1 cellular context compared by ENCODE assay signal in the genomic region with DNA sequence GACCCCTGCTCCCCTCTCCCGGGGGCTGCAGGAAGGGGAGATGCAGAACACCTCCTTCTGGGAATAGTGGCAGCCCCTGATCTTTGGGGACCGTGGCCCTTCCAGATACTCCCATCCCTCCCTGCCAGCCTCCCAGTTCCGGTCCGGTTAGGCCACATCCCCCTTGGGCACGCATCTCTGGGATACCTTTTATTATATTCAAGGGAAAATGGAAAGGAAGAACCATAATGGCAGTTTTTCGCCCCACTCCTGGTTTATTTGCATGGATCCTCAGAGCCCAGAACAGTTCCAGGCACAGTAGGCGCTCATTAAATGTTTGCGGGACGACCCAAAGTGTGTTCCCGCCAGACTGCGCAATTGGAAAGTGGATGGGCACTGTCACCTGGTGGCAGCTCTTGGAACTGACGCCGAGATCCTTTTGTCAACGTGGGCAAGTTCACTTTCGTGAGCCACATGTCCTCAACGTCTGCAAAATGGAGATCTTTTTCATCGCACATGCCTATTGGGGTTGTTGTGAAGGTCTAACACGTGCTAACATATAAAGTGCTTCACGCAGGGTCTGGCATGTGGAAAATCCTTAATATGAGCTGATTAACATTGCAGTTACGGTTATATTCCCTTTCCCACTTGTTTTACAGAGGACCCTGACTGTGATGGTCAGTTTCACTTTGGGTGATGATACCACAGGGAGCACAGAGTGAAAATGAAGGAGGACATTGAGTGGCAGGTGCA.
TF ChIP-seq lines count a peak whose summit lies in the region.

No MANE protein-coding gene starts in this region.

TF ChIP-seq in GM12878, 131 proteins besides CTCF, POLR2A, EP300 and RAD21 (continued from another document):
- TF ChIP-seq, protein P1, sequence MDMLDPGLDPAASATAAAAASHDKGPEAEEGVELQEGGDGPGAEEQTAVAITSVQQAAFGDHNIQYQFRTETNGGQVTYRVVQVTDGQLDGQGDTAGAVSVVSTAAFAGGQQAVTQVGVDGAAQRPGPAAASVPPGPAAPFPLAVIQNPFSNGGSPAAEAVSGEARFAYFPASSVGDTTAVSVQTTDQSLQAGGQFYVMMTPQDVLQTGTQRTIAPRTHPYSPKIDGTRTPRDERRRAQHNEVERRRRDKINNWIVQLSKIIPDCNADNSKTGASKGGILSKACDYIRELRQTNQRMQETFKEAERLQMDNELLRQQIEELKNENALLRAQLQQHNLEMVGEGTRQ (IDR thresholded peaks at IDR 0.05; ENCODE audit: borderline replicate concordance, low read depth, low read length), result no peak
- TF ChIP-seq LARP7 (IDR thresholded peaks at IDR 0.05), result peak; percentile 55; the same call in 1 of the 2 replicates
- 0 out of 2 replicates have a peak, but pooled peaks have one; percentile 20 for TF ChIP-seq ZSCAN29 (IDR thresholded peaks at IDR 0.05)
- no peak for TF ChIP-seq CBX3 (IDR thresholded peaks at IDR 0.05; ENCODE audit: borderline replicate concordance, low read depth)
- TF ChIP-seq CBX5 (IDR thresholded peaks at IDR 0.05; ENCODE audit: low read depth), result no peak
- TF ChIP-seq TAF1 (IDR thresholded peaks at IDR 0.05; ENCODE audit: borderline replicate concordance, low read depth, low read length), result no peak
- TF ChIP-seq, protein P2, sequence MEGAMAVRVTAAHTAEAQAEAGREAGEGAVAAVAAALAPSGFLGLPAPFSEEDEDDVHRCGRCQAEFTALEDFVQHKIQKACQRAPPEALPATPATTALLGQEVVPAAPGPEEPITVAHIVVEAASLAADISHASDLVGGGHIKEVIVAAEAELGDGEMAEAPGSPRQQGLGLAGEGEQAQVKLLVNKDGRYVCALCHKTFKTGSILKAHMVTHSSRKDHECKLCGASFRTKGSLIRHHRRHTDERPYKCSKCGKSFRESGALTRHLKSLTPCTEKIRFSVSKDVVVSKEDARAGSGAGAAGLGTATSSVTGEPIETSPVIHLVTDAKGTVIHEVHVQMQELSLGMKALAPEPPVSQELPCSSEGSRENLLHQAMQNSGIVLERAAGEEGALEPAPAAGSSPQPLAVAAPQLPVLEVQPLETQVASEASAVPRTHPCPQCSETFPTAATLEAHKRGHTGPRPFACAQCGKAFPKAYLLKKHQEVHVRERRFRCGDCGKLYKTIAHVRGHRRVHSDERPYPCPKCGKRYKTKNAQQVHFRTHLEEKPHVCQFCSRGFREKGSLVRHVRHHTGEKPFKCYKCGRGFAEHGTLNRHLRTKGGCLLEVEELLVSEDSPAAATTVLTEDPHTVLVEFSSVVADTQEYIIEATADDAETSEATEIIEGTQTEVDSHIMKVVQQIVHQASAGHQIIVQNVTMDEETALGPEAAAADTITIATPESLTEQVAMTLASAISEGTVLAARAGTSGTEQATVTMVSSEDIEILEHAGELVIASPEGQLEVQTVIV (IDR thresholded peaks at IDR 0.05; ENCODE audit: borderline replicate concordance, partially characterized antibody), result no peak
- no peak for TF ChIP-seq KDM1A (IDR thresholded peaks at IDR 0.05; ENCODE audit: borderline replicate concordance)
- TF ChIP-seq POLR2AphosphoS2 (IDR thresholded peaks at IDR 0.05; ENCODE audit: low read depth, low read length), result no peak
- TF ChIP-seq ATF7 (IDR thresholded peaks at IDR 0.05; ENCODE audit: low read depth), result no peak
- no peak for TF ChIP-seq RAD51 (IDR thresholded peaks at IDR 0.05)
- 0 out of 2 replicates have a peak, but pooled peaks have one; percentile 41 for TF ChIP-seq CREM (IDR thresholded peaks at IDR 0.05; ENCODE audit: low read depth)
- TF ChIP-seq, protein P3, sequence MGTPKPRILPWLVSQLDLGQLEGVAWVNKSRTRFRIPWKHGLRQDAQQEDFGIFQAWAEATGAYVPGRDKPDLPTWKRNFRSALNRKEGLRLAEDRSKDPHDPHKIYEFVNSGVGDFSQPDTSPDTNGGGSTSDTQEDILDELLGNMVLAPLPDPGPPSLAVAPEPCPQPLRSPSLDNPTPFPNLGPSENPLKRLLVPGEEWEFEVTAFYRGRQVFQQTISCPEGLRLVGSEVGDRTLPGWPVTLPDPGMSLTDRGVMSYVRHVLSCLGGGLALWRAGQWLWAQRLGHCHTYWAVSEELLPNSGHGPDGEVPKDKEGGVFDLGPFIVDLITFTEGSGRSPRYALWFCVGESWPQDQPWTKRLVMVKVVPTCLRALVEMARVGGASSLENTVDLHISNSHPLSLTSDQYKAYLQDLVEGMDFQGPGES (IDR thresholded peaks at IDR 0.05), result no peak
- no peak for TF ChIP-seq SIN3A (IDR thresholded peaks at IDR 0.05; ENCODE audit: low read depth, low read length)
- no peak for TF ChIP-seq BMI1 (IDR thresholded peaks at IDR 0.05; ENCODE audit: borderline replicate concordance)
- TF ChIP-seq SREBF2 (IDR thresholded peaks at IDR 0.05; ENCODE audit: low read length), result no peak
- TF ChIP-seq, protein P4, sequence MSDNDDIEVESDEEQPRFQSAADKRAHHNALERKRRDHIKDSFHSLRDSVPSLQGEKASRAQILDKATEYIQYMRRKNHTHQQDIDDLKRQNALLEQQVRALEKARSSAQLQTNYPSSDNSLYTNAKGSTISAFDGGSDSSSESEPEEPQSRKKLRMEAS (IDR thresholded peaks at IDR 0.05; ENCODE audit: low read depth, low read length), result no peak; the same call in 1 of the 2 replicates
- no peak for TF ChIP-seq EED (IDR thresholded peaks at IDR 0.05; ENCODE audit: low read depth)
- TF ChIP-seq, protein P5, sequence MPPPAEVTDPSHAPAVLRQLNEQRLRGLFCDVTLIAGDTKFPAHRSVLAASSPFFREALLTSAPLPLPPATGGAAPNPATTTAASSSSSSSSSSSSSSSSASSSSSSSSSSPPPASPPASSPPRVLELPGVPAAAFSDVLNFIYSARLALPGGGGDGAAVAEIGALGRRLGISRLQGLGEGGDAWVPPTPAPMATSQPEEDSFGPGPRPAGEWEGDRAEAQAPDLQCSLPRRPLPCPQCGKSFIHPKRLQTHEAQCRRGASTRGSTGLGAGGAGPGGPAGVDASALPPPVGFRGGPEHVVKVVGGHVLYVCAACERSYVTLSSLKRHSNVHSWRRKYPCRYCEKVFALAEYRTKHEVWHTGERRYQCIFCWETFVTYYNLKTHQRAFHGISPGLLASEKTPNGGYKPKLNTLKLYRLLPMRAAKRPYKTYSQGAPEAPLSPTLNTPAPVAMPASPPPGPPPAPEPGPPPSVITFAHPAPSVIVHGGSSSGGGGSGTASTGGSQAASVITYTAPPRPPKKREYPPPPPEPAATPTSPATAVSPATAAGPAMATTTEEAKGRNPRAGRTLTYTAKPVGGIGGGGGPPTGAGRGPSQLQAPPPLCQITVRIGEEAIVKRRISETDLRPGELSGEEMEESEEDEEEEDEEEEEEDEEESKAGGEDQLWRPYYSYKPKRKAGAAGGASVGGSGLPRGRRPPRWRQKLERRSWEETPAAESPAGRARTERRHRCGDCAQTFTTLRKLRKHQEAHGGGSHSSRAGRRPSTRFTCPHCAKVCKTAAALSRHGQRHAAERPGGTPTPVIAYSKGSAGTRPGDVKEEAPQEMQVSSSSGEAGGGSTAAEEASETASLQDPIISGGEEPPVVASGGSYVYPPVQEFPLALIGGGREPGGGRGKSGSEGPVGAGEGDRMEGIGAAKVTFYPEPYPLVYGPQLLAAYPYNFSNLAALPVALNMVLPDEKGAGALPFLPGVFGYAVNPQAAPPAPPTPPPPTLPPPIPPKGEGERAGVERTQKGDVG (CRISPR knock-in tag; IDR thresholded peaks at IDR 0.05), result no peak
- TF ChIP-seq, protein P6, sequence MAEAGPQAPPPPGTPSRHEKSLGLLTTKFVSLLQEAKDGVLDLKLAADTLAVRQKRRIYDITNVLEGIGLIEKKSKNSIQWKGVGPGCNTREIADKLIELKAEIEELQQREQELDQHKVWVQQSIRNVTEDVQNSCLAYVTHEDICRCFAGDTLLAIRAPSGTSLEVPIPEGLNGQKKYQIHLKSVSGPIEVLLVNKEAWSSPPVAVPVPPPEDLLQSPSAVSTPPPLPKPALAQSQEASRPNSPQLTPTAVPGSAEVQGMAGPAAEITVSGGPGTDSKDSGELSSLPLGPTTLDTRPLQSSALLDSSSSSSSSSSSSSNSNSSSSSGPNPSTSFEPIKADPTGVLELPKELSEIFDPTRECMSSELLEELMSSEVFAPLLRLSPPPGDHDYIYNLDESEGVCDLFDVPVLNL (IDR thresholded peaks at IDR 0.05; ENCODE audit: low read depth, low read length), result peak; percentile 63; the same call in 1 of the 2 replicates
- TF ChIP-seq SMARCA5 (IDR thresholded peaks at IDR 0.05), result peak; percentile 71
- peak; percentile 87 for TF ChIP-seq YY1 (IDR thresholded peaks at IDR 0.05; ENCODE audit: low read depth, low read length)
- no peak for TF ChIP-seq CHD1 (IDR thresholded peaks at IDR 0.05; ENCODE audit: low read depth, low read length)
- TF ChIP-seq MYB (IDR thresholded peaks at IDR 0.05; ENCODE audit: borderline replicate concordance, low read depth, low read length), result no peak
